In the genomic region with DNA sequence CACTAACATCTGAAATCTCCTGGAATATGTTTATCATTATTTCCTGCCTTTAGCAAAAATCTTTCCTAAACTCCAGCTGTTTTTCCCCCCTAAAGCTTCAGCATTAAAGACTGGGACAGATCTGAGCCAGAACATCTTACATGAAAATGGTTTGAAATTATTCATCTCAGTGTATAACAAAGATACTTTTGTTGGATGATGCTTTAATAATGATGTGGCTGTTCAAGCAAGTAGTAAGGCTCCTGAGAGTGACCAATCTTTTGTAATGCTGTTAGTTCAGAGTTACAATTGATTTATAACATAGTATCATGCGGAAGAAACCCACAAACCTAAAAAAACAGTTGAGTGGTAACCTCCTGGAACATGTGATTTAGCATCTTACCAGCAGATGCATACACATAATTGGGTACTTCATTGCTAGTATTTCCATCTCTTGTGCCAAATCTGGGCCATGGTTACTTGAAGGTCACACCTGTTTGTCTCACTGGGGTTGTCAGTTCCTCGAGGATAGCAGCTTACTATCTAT, we compare ENCODE assay signal across 8 cellular contexts. TPM values are rescaled to one million over a fixed set of nuclear protein-coding genes. Genes with fewer than 3 reads are reported as not detected.
A peak's percentile ranks its signal among the peaks of the same experiment; 100 is the strongest.
DNase-seq lines count a peak whose midpoint lies in the region; ATAC-seq and TF ChIP-seq lines count a peak whose summit lies in the region.

No MANE protein-coding gene starts in this region.

- no peak for ATAC-seq in Right ventricle myocardium inferior
- no peak for ATAC-seq in upper lobe of right lung
- ATAC-seq in HG03439 (IDR thresholded peaks at IDR 0.05; ENCODE audit: unreplicated experiment), result no peak
- ATAC-seq in GM21737 (IDR thresholded peaks at IDR 0.05; ENCODE audit: unreplicated experiment), result no peak

- TF ChIP-seq CTCF in left ventricle myocardium inferior (IDR thresholded peaks at IDR 0.05; ENCODE audit: borderline replicate concordance) (no peak), upper lobe of right lung (IDR thresholded peaks at IDR 0.05) (no peak)

- H3K36me3 Mint-ChIP-seq in activated CD4-positive, alpha-beta memory T cell treated with anti-CD3 and anti-CD28 coated beads for 36 hours, result peaks cover 14% of the 10 kb centered on the region

- H3K27me3 ChIP-seq in left ventricle myocardium inferior (ENCODE audit: low read depth) (no peaks in the 10 kb centered on the region), iPS-18a (ENCODE audit: control insufficient read depth, insufficient read depth, low read length) (peaks cover 7% of the 10 kb centered on the region), upper lobe of right lung (no peaks in the 10 kb centered on the region)

- H3K27ac Mint-ChIP-seq in activated CD4-positive, alpha-beta memory T cell treated with anti-CD3 and anti-CD28 coated beads for 36 hours, result peak overlapping the region; percentile 81

- intact Hi-C loops in left ventricle myocardium inferior (cut with micrococcal nuclease), result no loop called here
- intact Hi-C loops in Right ventricle myocardium inferior (cut with DNase I), result no loop called here
- intact Hi-C loops in activated CD4-positive, alpha-beta memory T cell treated with anti-CD3 and anti-CD28 coated beads for 36 hours (cut with micrococcal nuclease), result loop anchor here (1.0 to 10.0 kb wide), 8 partner anchors 13 to 1297 kb away; partner anchors contain the start of genes SNX13 and TSPAN13
- intact Hi-C loops in upper lobe of right lung (cut with DNase I), result no loop called here

- H3K4me3 ChIP-seq in left ventricle myocardium inferior, result peak overlapping the region; percentile 90
- H3K4me3 ChIP-seq in iPS-18a (ENCODE audit: low read length), result peak overlapping the region; percentile 84
- H3K4me3 ChIP-seq in upper lobe of right lung, result peak overlapping the region; percentile 89

- H3K9me3 ChIP-seq in left ventricle myocardium inferior (replicated peaks) (no peaks in the 10 kb centered on the region), iPS-18a (ENCODE audit: control insufficient read depth, low read depth, low read length) (no peaks in the 10 kb centered on the region), upper lobe of right lung (no peaks in the 10 kb centered on the region)

- DNase-seq in left ventricle myocardium inferior (no peak), Right ventricle myocardium inferior (ENCODE audit: missing footprints) (no peak), upper lobe of right lung (no peak), hepatic stellate cell (ENCODE audit: low spot score) (no peak)
- no peak for DNase-seq in activated CD4-positive, alpha-beta memory T cell treated with anti-CD3 and anti-CD28 coated beads for 36 hours

- no peaks in the 10 kb centered on the region for H3K27me3 Mint-ChIP-seq in activated CD4-positive, alpha-beta memory T cell treated with anti-CD3 and anti-CD28 coated beads for 36 hours

- H3K9ac ChIP-seq in iPS-18a (ENCODE audit: low read length), result peak overlapping the region; percentile 93

- no peaks in the 10 kb centered on the region for H3K9me3 Mint-ChIP-seq in activated CD4-positive, alpha-beta memory T cell treated with anti-CD3 and anti-CD28 coated beads for 36 hours

- POLR2A ChIA-PET in activated CD4-positive, alpha-beta memory T cell treated with anti-CD3 and anti-CD28 coated beads for 36 hours (lab: Charles Lee), result no interaction called here

- H3K27ac ChIP-seq in left ventricle myocardium inferior (replicated peaks) (peak overlapping the region; percentile 93), iPS-18a (ENCODE audit: low read length) (no peak overlapping the region), upper lobe of right lung (no peak overlapping the region)

- peak overlapping the region; percentile 99 for H3K4me3 Mint-ChIP-seq in activated CD4-positive, alpha-beta memory T cell treated with anti-CD3 and anti-CD28 coated beads for 36 hours

- CTCF ChIA-PET in activated CD4-positive, alpha-beta memory T cell treated with anti-CD3 and anti-CD28 coated beads for 36 hours (lab: Charles Lee), result no interaction called here

- H3K36me3 ChIP-seq in left ventricle myocardium inferior (no peaks in the 10 kb centered on the region), iPS-18a (ENCODE audit: control insufficient read depth, low read depth, low read length) (no peaks in the 10 kb centered on the region), upper lobe of right lung (no peaks in the 10 kb centered on the region)

- H3K4me1 Mint-ChIP-seq in activated CD4-positive, alpha-beta memory T cell treated with anti-CD3 and anti-CD28 coated beads for 36 hours (ENCODE audit: low read depth), result peaks cover 65% of the 10 kb centered on the region

- H3K4me1 ChIP-seq in left ventricle myocardium inferior (peaks cover 96% of the 10 kb centered on the region), iPS-18a (ENCODE audit: control insufficient read depth, low read depth, low read length) (peaks cover 28% of the 10 kb centered on the region), upper lobe of right lung (peaks cover 16% of the 10 kb centered on the region)

RNA-seq across cellular contexts. Expression of gene BZW2, which starts 1.5 kb away (rescaled TPM):
- total RNA-seq in left ventricle myocardium inferior (308 TPM), Right ventricle myocardium inferior (369 TPM), upper lobe of right lung (28.0 TPM)
- 10 to 100 TPM; 84.2 to 89.8 TPM for total RNA-seq in activated CD4-positive, alpha-beta memory T cell treated with anti-CD3 and anti-CD28 coated beads for 36 hours

RNA-seq across cellular contexts. Expression of gene ANKMY2, which starts 1.9 kb away (rescaled TPM):
- total RNA-seq in left ventricle myocardium inferior (28.9 TPM), Right ventricle myocardium inferior (21.9 TPM), upper lobe of right lung (12.3 TPM)
- total RNA-seq in activated CD4-positive, alpha-beta memory T cell treated with anti-CD3 and anti-CD28 coated beads for 36 hours, result 1 to 10 TPM; 7.8 to 8.4 TPM
